Comparison of ENCODE assay signal across 16 cellular contexts in the genomic region with DNA sequence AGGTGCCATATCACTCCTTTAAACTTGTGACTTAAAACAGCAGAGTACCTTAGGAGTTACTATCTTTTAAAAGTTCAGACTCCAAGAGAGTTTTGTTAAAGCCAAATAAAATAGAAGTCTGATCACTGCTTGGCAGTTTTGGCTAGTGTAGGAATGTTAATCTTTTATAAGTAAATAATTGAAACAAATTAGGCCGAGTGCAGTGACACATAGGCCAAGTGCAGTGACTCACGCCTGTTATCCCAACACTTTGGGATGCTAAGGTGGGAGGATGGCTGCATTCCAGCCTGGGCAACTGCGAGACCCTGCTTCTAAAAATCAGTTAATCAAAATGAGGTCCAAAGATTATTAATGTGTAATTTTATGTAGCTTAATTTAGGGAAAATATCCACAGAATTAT. TPM values are rescaled to one million over a fixed set of nuclear protein-coding genes. Genes with fewer than 3 reads are reported as not detected.
A peak's percentile ranks its signal among the peaks of the same experiment; 100 is the strongest.
DNase-seq lines count a peak whose midpoint lies in the region; ATAC-seq, FAIRE-seq and TF ChIP-seq lines count a peak whose summit lies in the region.
"Had no signal": no experiment of that assay in that cellular context is flagged by ENCODE, and none has a peak within 500 bp of the region (broad histone marks: within the 10 kb centered on the region; RNA-seq: fewer than 3 reads in every experiment).

No MANE protein-coding gene starts in this region.

- H3K27ac ChIP-seq in endothelial cell of umbilical vein (ENCODE audit: insufficient read depth, low read depth, low read length), result no peak overlapping the region
- H3K27ac ChIP-seq in left lung, result no peak overlapping the region

- H3K36me3 ChIP-seq in endothelial cell of umbilical vein (ENCODE audit: control insufficient read depth in 2 of 2, extremely low read depth in 1 of 2, insufficient read depth in 2 of 2, low read length in 2 of 2) (no peaks in the 10 kb centered on the region), left lung (no peaks in the 10 kb centered on the region)

- H3K4me2 ChIP-seq in endothelial cell of umbilical vein (ENCODE audit: insufficient read depth, low read length), result no peak overlapping the region

- ATAC-seq in left lung (peak; percentile 54), GM18498 (IDR thresholded peaks at IDR 0.05; ENCODE audit: unreplicated experiment) (no peak)

- dilution Hi-C loops in endothelial cell of umbilical vein (cut with MboI; ENCODE audit: extremely low pct_ligation_motif_present, low sequenced_read_pairs), result no loop called here

- FAIRE-seq in endothelial cell of umbilical vein (lab: Jason Lieb, UNC), result no peak
- FAIRE-seq: D721Med, G401.6 had no signal

- H3K4me3 ChIP-seq in endothelial cell of umbilical vein (replicated peaks in 1 of 3; ENCODE audit: insufficient read depth in 1 of 3, low read depth in 1 of 3, low read length in 3 of 3) (no peak overlapping the region), left lung (no peak overlapping the region)

- no peaks in the 10 kb centered on the region for H3K27me3 ChIP-seq in endothelial cell of umbilical vein (ENCODE audit: control insufficient read depth in 2 of 2, insufficient read depth in 2 of 2, low read length in 2 of 2)
- H3K27me3 ChIP-seq in left lung, result no peaks in the 10 kb centered on the region

- peaks cover 6% of the 10 kb centered on the region for H3K4me1 ChIP-seq in endothelial cell of umbilical vein (ENCODE audit: control insufficient read depth, extremely low read depth, insufficient read depth, low read length)
- no peaks in the 10 kb centered on the region for H3K4me1 ChIP-seq in left lung

- CTCF ChIA-PET in endothelial cell of umbilical vein (lab: Charles Lee), result interaction anchor here (1.1 to 1.8 kb wide), 2 partner anchors 19 to 35 kb away, joined by 3 to 4 read pairs; no protein-coding TSS in a partner anchor

- intact Hi-C loops in endothelial cell of umbilical vein (cut with micrococcal nuclease) (no loop called here), left lung (cut with DNase I) (no loop called here)

- no peak for TF ChIP-seq CTCF in endothelial cell of umbilical vein (IDR thresholded peaks at IDR 0.05; ENCODE audit: extremely low read depth in 1 of 2, insufficient read depth in 1 of 2, low read depth in 1 of 2, low read length in 2 of 2)
- TF ChIP-seq CTCF in left lung (IDR thresholded peaks at IDR 0.05), result no peak

- H3K9ac ChIP-seq in endothelial cell of umbilical vein (replicated peaks; ENCODE audit: extremely low read depth, insufficient read depth, low read length), result no peak overlapping the region

- POLR2A ChIA-PET in endothelial cell of umbilical vein (lab: Charles Lee), result no interaction called here

- H4K20me1 ChIP-seq in endothelial cell of umbilical vein (replicated peaks; ENCODE audit: control insufficient read depth, extremely low read depth, insufficient read depth, low read length), result no peaks in the 10 kb centered on the region

- H3K9me3 ChIP-seq in endothelial cell of umbilical vein (replicated peaks; ENCODE audit: control insufficient read depth, insufficient read depth, low read length) (no peaks in the 10 kb centered on the region), left lung (no peaks in the 10 kb centered on the region)

- BruUV-seq in endothelial cell of umbilical vein (replicated peaks; lab: Mats Ljungman, UMichigan), result no TSS peak

- H3K79me2 ChIP-seq in endothelial cell of umbilical vein (ENCODE audit: control insufficient read depth, insufficient read depth, low read length), result peaks cover 18% of the 10 kb centered on the region

- no peaks in the 10 kb centered on the region for H3K9me1 ChIP-seq in endothelial cell of umbilical vein (replicated peaks; ENCODE audit: control insufficient read depth, extremely low read depth, insufficient read depth, low read length)

- no peak for TF ChIP-seq POLR2A in endothelial cell of umbilical vein (IDR thresholded peaks at IDR 0.05; ENCODE audit: low read depth, low read length)

- H2AFZ ChIP-seq in endothelial cell of umbilical vein (ENCODE audit: low read depth, low read length), result no peak overlapping the region

- DNase-seq in Daoy (ENCODE audit: low read depth), result peak; percentile 10
- peak; percentile 30 for DNase-seq in M059J (ENCODE audit: low read depth)
- peak; percentile 8 for DNase-seq in endothelial cell of umbilical vein (ENCODE audit: low read depth, low spot score)
- no peak for DNase-seq in left lung
- DNase-seq in T-helper 1 cell, result no peak
- no peak for DNase-seq in GM19240 (ENCODE audit: insufficient read length, low spot score)
- no peak for DNase-seq in NK-92 (lab: John Stamatoyannopoulos, UW; ENCODE audit: unreplicated experiment)
- DNase-seq: C1 segment of cervical spinal cord, H9, NCI-H187, NCI-H2107, NCI-H510A treated with DMSO at 0.1 percent for 48 hours, NCI-H82 had no signal

TF ChIP-seq in endothelial cell of umbilical vein, 7 proteins besides CTCF, POLR2A, EP300 and RAD21:
- peak; percentile 28 for TF ChIP-seq FOS (IDR thresholded peaks at IDR 0.05; ENCODE audit: borderline replicate concordance, insufficient read depth, low read length)
- no peak for TF ChIP-seq JUN (IDR thresholded peaks at IDR 0.05; ENCODE audit: borderline replicate concordance, insufficient read depth, insufficient read length, low read depth)
- no peak for TF ChIP-seq GATA2 (IDR thresholded peaks at IDR 0.05; ENCODE audit: insufficient read depth, insufficient read length, low read depth, low read length)
- no peak for TF ChIP-seq POLR2AphosphoS5 (IDR thresholded peaks at IDR 0.05; ENCODE audit: insufficient read depth, low read depth, low read length)
- TF ChIP-seq, protein P1, sequence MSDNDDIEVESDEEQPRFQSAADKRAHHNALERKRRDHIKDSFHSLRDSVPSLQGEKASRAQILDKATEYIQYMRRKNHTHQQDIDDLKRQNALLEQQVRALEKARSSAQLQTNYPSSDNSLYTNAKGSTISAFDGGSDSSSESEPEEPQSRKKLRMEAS (IDR thresholded peaks at IDR 0.05; ENCODE audit: insufficient read depth, insufficient read length), result no peak
- TF ChIP-seq EZH2 (IDR thresholded peaks at IDR 0.05; ENCODE audit: borderline replicate concordance, low read depth, low read length, severe bottlenecking), result no peak
- TF ChIP-seq MYC (IDR thresholded peaks at IDR 0.05; ENCODE audit: low read depth, low read length), result no peak
TF ChIP-seq in endothelial cell of umbilical vein: peak in this region for 1.

RNA-seq across cellular contexts. Expression of a gene that starts 37.2 kb away (rescaled TPM):
- 10.1 and 12.4 TPM in 2 replicates for total RNA-seq in Daoy (2014; rRNA removed; shearing (Covaris generic))
- 25.0 and 38.0 TPM in 2 replicates for total RNA-seq in M059J (2014; rRNA removed; shearing (Covaris generic))
- total RNA-seq in endothelial cell of umbilical vein (17.4 and 17.6 TPM in 2 replicates), left lung (10 to 100 TPM; 16.0 to 16.3 TPM)
- 5.7 and 6.5 TPM in 2 replicates for polyA plus RNA-seq in endothelial cell of umbilical vein
- polyA plus RNA-seq in endothelial cell of umbilical vein (2011; cell fraction: cytosol; rRNA removed), result 7.2 and 7.3 TPM in 2 replicates
- polyA plus RNA-seq in endothelial cell of umbilical vein (2011; cell fraction: nucleus; rRNA removed), result 18.1 and 22.1 TPM in 2 replicates
- 13.3 and 15.5 TPM in 2 replicates for polyA plus RNA-seq in endothelial cell of umbilical vein (2012)
- 11.9 and 12.9 TPM in 2 replicates for polyA minus RNA-seq in endothelial cell of umbilical vein
- 16.9 TPM for polyA minus RNA-seq in endothelial cell of umbilical vein (2011; cell fraction: cytosol; rRNA and poly(A)+ RNA removed)
- 32.1 and 35.2 TPM in 2 replicates for polyA minus RNA-seq in endothelial cell of umbilical vein (2011; cell fraction: nucleus; rRNA and poly(A)+ RNA removed)

Comparison
In these comparisons a context has a peak if more than half of its experiments do, and no peak if none do; other contexts are left out.
1. DNase-seq: peak in Daoy (single experiment), M059J (single experiment) and endothelial cell of umbilical vein (single experiment); none in left lung (0 of 2), T-helper 1 cell (0 of 5), GM19240 (single experiment) and NK-92 (single experiment).